ENCODE assay signal across 1 cellular context in the genomic region with DNA sequence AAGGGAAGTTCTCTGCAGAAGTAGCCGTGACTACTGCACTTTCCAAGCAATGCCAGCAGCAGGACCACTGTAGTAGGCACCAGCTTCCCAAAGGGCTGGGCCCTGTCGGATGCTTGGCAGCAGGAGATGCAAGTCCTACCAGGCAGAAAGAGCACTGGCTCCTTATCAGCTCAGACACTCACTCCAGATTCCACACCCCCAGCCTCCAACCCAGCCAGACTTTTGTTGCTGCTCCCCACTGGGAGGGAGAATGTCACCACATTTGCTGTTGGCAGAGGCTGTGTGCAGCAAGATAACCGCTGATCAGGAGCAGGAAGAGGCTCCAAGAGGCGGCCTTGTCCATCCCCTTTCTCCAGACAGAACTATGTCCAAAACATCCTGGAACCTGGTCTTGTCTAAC.
TF ChIP-seq lines count a peak whose summit lies in the region.

No MANE protein-coding gene starts in this region.

TF ChIP-seq in K562, 482 proteins besides CTCF, POLR2A, EP300 and RAD21 (continued from another document):
- TF ChIP-seq SLC30A9 (CRISPR knock-in tag; IDR thresholded peaks at IDR 0.05) (no peak), HOXB6 (CRISPR knock-in tag; IDR thresholded peaks at IDR 0.05; ENCODE audit: borderline replicate concordance) (no peak), MTA2 (IDR thresholded peaks at IDR 0.05; ENCODE audit: low read depth) (peak; percentile 88), PPARD (CRISPR knock-in tag; IDR thresholded peaks at IDR 0.05) (no peak), FOSL1 (tag; conservative IDR thresholded peaks at IDR 0.05) (0 out of 2 replicates have a peak, but pooled peaks have one; percentile 20), ZBTB7A (IDR thresholded peaks at IDR 0.05; ENCODE audit: borderline replicate concordance, control insufficient read depth, low read depth, low read length) (no peak; the same call in 1 of the 2 replicates), CXXC5 (CRISPR knock-in tag; IDR thresholded peaks at IDR 0.05) (peak; percentile 56), ADNP (tag; IDR thresholded peaks at IDR 0.05) (no peak), CHCHD3 (CRISPR knock-in tag; IDR thresholded peaks at IDR 0.05) (no peak), DNMT1 (IDR thresholded peaks at IDR 0.05) (no peak), ARID1B (IDR thresholded peaks at IDR 0.05) (peak; percentile 96), ZBTB1 (CRISPR knock-in tag; IDR thresholded peaks at IDR 0.05; ENCODE audit: borderline replicate concordance, low read depth) (no peak), RBM15 (IDR thresholded peaks at IDR 0.05; ENCODE audit: insufficient read depth, low read length) (no peak), CSDE1 (IDR thresholded peaks at IDR 0.05) (no peak), ZBED1 (IDR thresholded peaks at IDR 0.05) (no peak), CEBPG (CRISPR knock-in tag; IDR thresholded peaks at IDR 0.05) (no peak), CEBPG (tag; conservative IDR thresholded peaks at IDR 0.05 in 1 of 2, IDR thresholded peaks at IDR 0.05 in 1 of 2) (no peak), NFIX (CRISPR knock-in tag; IDR thresholded peaks at IDR 0.05; ENCODE audit: low read depth) (no peak), BCOR (IDR thresholded peaks at IDR 0.05) (peak; percentile 78)
- TF ChIP-seq, protein P1, sequence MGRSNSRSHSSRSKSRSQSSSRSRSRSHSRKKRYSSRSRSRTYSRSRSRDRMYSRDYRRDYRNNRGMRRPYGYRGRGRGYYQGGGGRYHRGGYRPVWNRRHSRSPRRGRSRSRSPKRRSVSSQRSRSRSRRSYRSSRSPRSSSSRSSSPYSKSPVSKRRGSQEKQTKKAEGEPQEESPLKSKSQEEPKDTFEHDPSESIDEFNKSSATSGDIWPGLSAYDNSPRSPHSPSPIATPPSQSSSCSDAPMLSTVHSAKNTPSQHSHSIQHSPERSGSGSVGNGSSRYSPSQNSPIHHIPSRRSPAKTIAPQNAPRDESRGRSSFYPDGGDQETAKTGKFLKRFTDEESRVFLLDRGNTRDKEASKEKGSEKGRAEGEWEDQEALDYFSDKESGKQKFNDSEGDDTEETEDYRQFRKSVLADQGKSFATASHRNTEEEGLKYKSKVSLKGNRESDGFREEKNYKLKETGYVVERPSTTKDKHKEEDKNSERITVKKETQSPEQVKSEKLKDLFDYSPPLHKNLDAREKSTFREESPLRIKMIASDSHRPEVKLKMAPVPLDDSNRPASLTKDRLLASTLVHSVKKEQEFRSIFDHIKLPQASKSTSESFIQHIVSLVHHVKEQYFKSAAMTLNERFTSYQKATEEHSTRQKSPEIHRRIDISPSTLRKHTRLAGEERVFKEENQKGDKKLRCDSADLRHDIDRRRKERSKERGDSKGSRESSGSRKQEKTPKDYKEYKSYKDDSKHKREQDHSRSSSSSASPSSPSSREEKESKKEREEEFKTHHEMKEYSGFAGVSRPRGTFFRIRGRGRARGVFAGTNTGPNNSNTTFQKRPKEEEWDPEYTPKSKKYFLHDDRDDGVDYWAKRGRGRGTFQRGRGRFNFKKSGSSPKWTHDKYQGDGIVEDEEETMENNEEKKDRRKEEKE (IDR thresholded peaks at IDR 0.05; ENCODE audit: borderline replicate concordance in 1 of 2, control insufficient read depth in 1 of 2, low read depth in 2 of 2, low read length in 1 of 2): no peak
- TF ChIP-seq, protein P2, sequence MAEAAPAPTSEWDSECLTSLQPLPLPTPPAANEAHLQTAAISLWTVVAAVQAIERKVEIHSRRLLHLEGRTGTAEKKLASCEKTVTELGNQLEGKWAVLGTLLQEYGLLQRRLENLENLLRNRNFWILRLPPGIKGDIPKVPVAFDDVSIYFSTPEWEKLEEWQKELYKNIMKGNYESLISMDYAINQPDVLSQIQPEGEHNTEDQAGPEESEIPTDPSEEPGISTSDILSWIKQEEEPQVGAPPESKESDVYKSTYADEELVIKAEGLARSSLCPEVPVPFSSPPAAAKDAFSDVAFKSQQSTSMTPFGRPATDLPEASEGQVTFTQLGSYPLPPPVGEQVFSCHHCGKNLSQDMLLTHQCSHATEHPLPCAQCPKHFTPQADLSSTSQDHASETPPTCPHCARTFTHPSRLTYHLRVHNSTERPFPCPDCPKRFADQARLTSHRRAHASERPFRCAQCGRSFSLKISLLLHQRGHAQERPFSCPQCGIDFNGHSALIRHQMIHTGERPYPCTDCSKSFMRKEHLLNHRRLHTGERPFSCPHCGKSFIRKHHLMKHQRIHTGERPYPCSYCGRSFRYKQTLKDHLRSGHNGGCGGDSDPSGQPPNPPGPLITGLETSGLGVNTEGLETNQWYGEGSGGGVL (CRISPR knock-in tag; IDR thresholded peaks at IDR 0.05): no peak
- TF ChIP-seq, protein P3, sequence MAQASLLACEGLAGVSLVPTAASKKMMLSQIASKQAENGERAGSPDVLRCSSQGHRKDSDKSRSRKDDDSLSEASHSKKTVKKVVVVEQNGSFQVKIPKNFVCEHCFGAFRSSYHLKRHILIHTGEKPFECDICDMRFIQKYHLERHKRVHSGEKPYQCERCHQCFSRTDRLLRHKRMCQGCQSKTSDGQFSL (CRISPR knock-in tag; IDR thresholded peaks at IDR 0.05): peak; percentile 81
- TF ChIP-seq, protein P3 (tag; IDR thresholded peaks at IDR 0.05): peak in 1 of 2 experiments; percentile 53; a peak in 2 of 4 replicates
- TF ChIP-seq, protein P4, sequence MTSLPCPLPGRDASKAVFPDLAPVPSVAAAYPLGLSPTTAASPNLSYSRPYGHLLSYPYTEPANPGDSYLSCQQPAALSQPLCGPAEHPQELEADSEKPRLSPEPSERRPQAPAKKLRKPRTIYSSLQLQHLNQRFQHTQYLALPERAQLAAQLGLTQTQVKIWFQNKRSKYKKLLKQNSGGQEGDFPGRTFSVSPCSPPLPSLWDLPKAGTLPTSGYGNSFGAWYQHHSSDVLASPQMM (CRISPR knock-in tag; IDR thresholded peaks at IDR 0.05): no peak
- TF ChIP-seq, protein P5, sequence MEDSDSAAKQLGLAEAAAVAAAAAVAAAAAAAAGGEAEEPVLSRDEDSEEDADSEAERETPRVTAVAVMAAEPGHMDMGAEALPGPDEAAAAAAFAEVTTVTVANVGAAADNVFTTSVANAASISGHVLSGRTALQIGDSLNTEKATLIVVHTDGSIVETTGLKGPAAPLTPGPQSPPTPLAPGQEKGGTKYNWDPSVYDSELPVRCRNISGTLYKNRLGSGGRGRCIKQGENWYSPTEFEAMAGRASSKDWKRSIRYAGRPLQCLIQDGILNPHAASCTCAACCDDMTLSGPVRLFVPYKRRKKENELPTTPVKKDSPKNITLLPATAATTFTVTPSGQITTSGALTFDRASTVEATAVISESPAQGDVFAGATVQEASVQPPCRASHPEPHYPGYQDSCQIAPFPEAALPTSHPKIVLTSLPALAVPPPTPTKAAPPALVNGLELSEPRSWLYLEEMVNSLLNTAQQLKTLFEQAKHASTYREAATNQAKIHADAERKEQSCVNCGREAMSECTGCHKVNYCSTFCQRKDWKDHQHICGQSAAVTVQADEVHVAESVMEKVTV (CRISPR knock-in tag; IDR thresholded peaks at IDR 0.05): no peak
- TF ChIP-seq, protein P6, sequence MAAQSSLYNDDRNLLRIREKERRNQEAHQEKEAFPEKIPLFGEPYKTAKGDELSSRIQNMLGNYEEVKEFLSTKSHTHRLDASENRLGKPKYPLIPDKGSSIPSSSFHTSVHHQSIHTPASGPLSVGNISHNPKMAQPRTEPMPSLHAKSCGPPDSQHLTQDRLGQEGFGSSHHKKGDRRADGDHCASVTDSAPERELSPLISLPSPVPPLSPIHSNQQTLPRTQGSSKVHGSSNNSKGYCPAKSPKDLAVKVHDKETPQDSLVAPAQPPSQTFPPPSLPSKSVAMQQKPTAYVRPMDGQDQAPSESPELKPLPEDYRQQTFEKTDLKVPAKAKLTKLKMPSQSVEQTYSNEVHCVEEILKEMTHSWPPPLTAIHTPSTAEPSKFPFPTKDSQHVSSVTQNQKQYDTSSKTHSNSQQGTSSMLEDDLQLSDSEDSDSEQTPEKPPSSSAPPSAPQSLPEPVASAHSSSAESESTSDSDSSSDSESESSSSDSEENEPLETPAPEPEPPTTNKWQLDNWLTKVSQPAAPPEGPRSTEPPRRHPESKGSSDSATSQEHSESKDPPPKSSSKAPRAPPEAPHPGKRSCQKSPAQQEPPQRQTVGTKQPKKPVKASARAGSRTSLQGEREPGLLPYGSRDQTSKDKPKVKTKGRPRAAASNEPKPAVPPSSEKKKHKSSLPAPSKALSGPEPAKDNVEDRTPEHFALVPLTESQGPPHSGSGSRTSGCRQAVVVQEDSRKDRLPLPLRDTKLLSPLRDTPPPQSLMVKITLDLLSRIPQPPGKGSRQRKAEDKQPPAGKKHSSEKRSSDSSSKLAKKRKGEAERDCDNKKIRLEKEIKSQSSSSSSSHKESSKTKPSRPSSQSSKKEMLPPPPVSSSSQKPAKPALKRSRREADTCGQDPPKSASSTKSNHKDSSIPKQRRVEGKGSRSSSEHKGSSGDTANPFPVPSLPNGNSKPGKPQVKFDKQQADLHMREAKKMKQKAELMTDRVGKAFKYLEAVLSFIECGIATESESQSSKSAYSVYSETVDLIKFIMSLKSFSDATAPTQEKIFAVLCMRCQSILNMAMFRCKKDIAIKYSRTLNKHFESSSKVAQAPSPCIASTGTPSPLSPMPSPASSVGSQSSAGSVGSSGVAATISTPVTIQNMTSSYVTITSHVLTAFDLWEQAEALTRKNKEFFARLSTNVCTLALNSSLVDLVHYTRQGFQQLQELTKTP (IDR thresholded peaks at IDR 0.05; ENCODE audit: low read depth in 1 of 2, partially characterized antibody in 2 of 2): no peak
- TF ChIP-seq, protein P7, sequence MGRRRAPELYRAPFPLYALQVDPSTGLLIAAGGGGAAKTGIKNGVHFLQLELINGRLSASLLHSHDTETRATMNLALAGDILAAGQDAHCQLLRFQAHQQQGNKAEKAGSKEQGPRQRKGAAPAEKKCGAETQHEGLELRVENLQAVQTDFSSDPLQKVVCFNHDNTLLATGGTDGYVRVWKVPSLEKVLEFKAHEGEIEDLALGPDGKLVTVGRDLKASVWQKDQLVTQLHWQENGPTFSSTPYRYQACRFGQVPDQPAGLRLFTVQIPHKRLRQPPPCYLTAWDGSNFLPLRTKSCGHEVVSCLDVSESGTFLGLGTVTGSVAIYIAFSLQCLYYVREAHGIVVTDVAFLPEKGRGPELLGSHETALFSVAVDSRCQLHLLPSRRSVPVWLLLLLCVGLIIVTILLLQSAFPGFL (CRISPR knock-in tag; IDR thresholded peaks at IDR 0.05): no peak
- TF ChIP-seq, protein P8, sequence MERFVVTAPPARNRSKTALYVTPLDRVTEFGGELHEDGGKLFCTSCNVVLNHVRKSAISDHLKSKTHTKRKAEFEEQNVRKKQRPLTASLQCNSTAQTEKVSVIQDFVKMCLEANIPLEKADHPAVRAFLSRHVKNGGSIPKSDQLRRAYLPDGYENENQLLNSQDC (CRISPR knock-in tag; IDR thresholded peaks at IDR 0.05): no peak
